ENCODE assay signal across 18 cellular contexts in genomic region chr18:49667462-49667861, GRCh38.
"Had no signal": no experiment of that assay in that cellular context is flagged by ENCODE, and none has a peak within 500 bp of the region (broad histone marks: within the 10 kb centered on the region; RNA-seq: fewer than 3 reads in every experiment).

No MANE protein-coding gene starts in this region.

- H3K9ac ChIP-seq: KMS-11 had no signal

- DNase-seq: IMR-90, Kasumi-1, MM.1S, NCI-H1092 treated with DMSO at 0.1 percent for 48 hours, NCI-H1436, NCI-H187, NCI-H2029, NCI-H2081 treated with DMSO at 0.1 percent for 48 hours, NCI-H2171, NCI-H226, NCI-H446, NCI-H510A, NCI-H524 treated with DMSO at 0.1 percent for 48 hours, NCI-H69, NCI-H774, RPMI8226, SHP77 had no signal

- H3K27ac ChIP-seq: KMS-11 had no signal
